Comparison of ENCODE assay signal across 32 cellular contexts in the genomic region with DNA sequence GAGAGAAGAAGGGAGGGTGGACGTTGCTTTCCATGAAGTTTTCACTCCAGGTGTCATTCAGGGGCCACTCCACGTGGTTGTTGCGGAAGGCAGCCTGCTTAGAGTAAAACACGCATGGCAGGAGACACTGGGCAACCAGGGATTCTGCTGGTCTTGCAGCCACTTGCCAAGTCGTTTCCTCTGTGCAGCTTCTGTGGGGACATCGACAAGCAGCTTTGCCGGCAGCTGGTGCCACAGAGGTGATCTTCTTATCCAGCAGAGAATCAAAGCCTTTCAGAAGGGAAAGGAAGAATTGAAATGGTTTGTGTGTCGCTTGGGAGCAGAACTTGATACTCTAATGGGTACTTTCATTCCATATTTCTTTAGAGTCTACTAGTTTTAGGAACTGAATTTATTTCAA.
"Had no signal": no experiment of that assay in that cellular context is flagged by ENCODE, and none has a peak within 500 bp of the region (broad histone marks: within the 10 kb centered on the region; RNA-seq: fewer than 3 reads in every experiment).

No MANE protein-coding gene starts in this region.

- H3K4me2 ChIP-seq: hepatocyte had no signal

- H3K36me3 ChIP-seq: brain microvascular endothelial cell, esophagus muscularis mucosa, gastrocnemius medialis, heart right ventricle had no signal

- H3K27ac ChIP-seq: brain microvascular endothelial cell, coronary artery, dorsolateral prefrontal cortex, esophagus muscularis mucosa, foreskin keratinocyte, gastrocnemius medialis, heart right ventricle, hepatocyte had no signal

- H3K9me3 ChIP-seq: esophagus muscularis mucosa, gastrocnemius medialis had no signal

- H3K27me3 Mint-ChIP-seq: activated CD4-positive, alpha-beta memory T cell treated with anti-CD3 and anti-CD28 coated beads, Interleukin-2, amount 10 ng/mL, durations not matched to agents 7 days and 5 days; activated CD4-positive, alpha-beta T cell treated with anti-CD3 and anti-CD28 coated beads for 36 hours; activated CD4-positive, alpha-beta T cell treated with anti-CD3 and anti-CD28 coated beads, Interleukin-2, amount 10 ng/mL, durations not matched to agents 24 days and 14 days; activated naive CD8-positive, alpha-beta T cell; activated T-cell treated with anti-CD3 and anti-CD28 coated beads, Interleukin-2, amount 50 U/mL, for 24 hours; activated T-helper 17 cell treated with anti-CD3 and anti-CD28 coated beads, Interleukin-2, amount 50 U/mL, for 72 hours; central memory CD8-positive, alpha-beta T cell; dendritic cell treated with granulocyte-macrophage colony-stimulating factor and Interleukin-4, amounts not matched to agents 40 ng/mL and 50 ng/mL, for 4 days; effector memory CD8-positive, alpha-beta T cell; T-helper 17 cell had no signal

- H3K9me3 Mint-ChIP-seq: activated CD4-positive, alpha-beta T cell treated with anti-CD3 and anti-CD28 coated beads, Interleukin-2, amount 10 ng/mL, durations not matched to agents 24 days and 14 days; activated T-cell treated with anti-CD3 and anti-CD28 coated beads, Interleukin-2, amount 50 U/mL, for 24 hours; T-helper 2 cell treated with Interferon-gamma antibody and Interleukin-4, amounts not matched to agents 5 μg/mL and 100 μg/mL, for 36 hours had no signal

- H3K4me3 Mint-ChIP-seq: activated CD4-positive, alpha-beta memory T cell treated with anti-CD3 and anti-CD28 coated beads, Interleukin-2, amount 10 ng/mL, durations not matched to agents 7 days and 5 days; activated CD4-positive, alpha-beta T cell treated with anti-CD3 and anti-CD28 coated beads for 36 hours; activated CD4-positive, alpha-beta T cell treated with anti-CD3 and anti-CD28 coated beads, Interleukin-2, amount 10 ng/mL, durations not matched to agents 24 days and 14 days; activated naive CD8-positive, alpha-beta T cell; activated T-cell treated with anti-CD3 and anti-CD28 coated beads, Interleukin-2, amount 50 U/mL, for 24 hours; activated T-helper 17 cell treated with anti-CD3 and anti-CD28 coated beads, Interleukin-2, amount 50 U/mL, for 72 hours; central memory CD8-positive, alpha-beta T cell; dendritic cell treated with granulocyte-macrophage colony-stimulating factor and Interleukin-4, amounts not matched to agents 40 ng/mL and 50 ng/mL, for 4 days; effector memory CD8-positive, alpha-beta T cell; T-helper 17 cell; T-helper 2 cell treated with Interferon-gamma antibody and Interleukin-4, amounts not matched to agents 5 μg/mL and 100 μg/mL, for 36 hours had no signal

- ATAC-seq: activated CD4-positive, alpha-beta T cell treated with anti-CD3 and anti-CD28 coated beads for 36 hours; activated T-helper 17 cell treated with anti-CD3 and anti-CD28 coated beads, Interleukin-2, amount 50 U/mL, for 72 hours; effector memory CD8-positive, alpha-beta T cell; foreskin keratinocyte; gastrocnemius medialis; heart right ventricle; T-helper 17 cell had no signal

- H3K27me3 ChIP-seq: brain microvascular endothelial cell, esophagus muscularis mucosa, foreskin keratinocyte, gastrocnemius medialis, heart right ventricle, hepatocyte had no signal

- H3K4me3 ChIP-seq: coronary artery, dorsolateral prefrontal cortex, esophagus muscularis mucosa, gastrocnemius medialis, heart right ventricle, hepatocyte had no signal

- DNase-seq: activated CD4-positive, alpha-beta memory T cell treated with anti-CD3 and anti-CD28 coated beads, Interleukin-2, amount 10 ng/mL, durations not matched to agents 7 days and 5 days; activated CD4-positive, alpha-beta T cell treated with anti-CD3 and anti-CD28 coated beads for 36 hours; activated CD4-positive, alpha-beta T cell treated with anti-CD3 and anti-CD28 coated beads, Interleukin-2, amount 10 ng/mL, durations not matched to agents 24 days and 14 days; activated CD4-positive, alpha-beta T cell treated with anti-CD3 and anti-CD28 coated beads, Interleukin-2, amount 50 U/mL, for 4 hours; activated CD4-positive, CD25-positive, alpha-beta regulatory T cell; activated CD4-positive, CD25-positive, alpha-beta regulatory T cell treated with anti-CD3 and anti-CD28 coated beads, Interleukin-2, amount 50 U/mL, for 72 hours; activated CD8-positive, alpha-beta memory T cell treated with anti-CD3 and anti-CD28 coated beads, Interleukin-2, amount 50 U/mL, for 48 hours; activated effector memory CD4-positive, alpha-beta T cell treated with Interleukin-2 at 50 U/mL for 16 hours; activated gamma-delta T cell treated with Interleukin-2 at 50 U/mL for 16 hours; activated naive CD4-positive, alpha-beta T cell treated with anti-CD3 and anti-CD28 coated beads, Interleukin-2, amount 50 U/mL, for 16 hours; activated naive CD4-positive, alpha-beta T cell treated with Interleukin-2 at 50 U/mL for 16 hours; activated T-cell treated with anti-CD3 and anti-CD28 coated beads for 4 hours; activated T-cell treated with anti-CD3 and anti-CD28 coated beads, Interleukin-2, amount 50 U/mL, for 24 hours; amniotic stem cell; anterior cingulate cortex; brain microvascular endothelial cell; dorsolateral prefrontal cortex; effector memory CD8-positive, alpha-beta T cell; erythroblast; foreskin keratinocyte; gastrocnemius medialis; heart right ventricle; T-helper 17 cell; T1000 had no signal

- H3K4me1 ChIP-seq: esophagus muscularis mucosa, foreskin keratinocyte, gastrocnemius medialis, heart right ventricle had no signal

- H3K79me2 ChIP-seq: hepatocyte had no signal

- H3K36me3 Mint-ChIP-seq: activated naive CD8-positive, alpha-beta T cell had no signal

- H3K4me1 Mint-ChIP-seq: activated CD4-positive, alpha-beta memory T cell treated with anti-CD3 and anti-CD28 coated beads, Interleukin-2, amount 10 ng/mL, durations not matched to agents 7 days and 5 days; activated CD4-positive, alpha-beta T cell treated with anti-CD3 and anti-CD28 coated beads for 36 hours; activated CD4-positive, alpha-beta T cell treated with anti-CD3 and anti-CD28 coated beads, Interleukin-2, amount 10 ng/mL, durations not matched to agents 24 days and 14 days; activated T-helper 17 cell treated with anti-CD3 and anti-CD28 coated beads, Interleukin-2, amount 50 U/mL, for 72 hours; central memory CD8-positive, alpha-beta T cell; T-helper 17 cell had no signal
